Comparison of ENCODE assay signal across 1 cellular context in genomic region chr12:57941165-57941894, GRCh38.
A peak's percentile ranks its signal among the peaks of the same experiment; 100 is the strongest.
TF ChIP-seq lines count a peak whose summit lies in the region.

TSS of gene ATP23 (plus strand) at chr12:57941567. CDS start at chr12:57941702, 135 bp downstream.

TF ChIP-seq in WTC11, 78 proteins besides CTCF, POLR2A, EP300 and RAD21 (continued from another document):
- 0 out of 2 replicates have a peak, but pooled peaks have one; percentile 13 for TF ChIP-seq ZNF532 (CRISPR knock-in tag; IDR thresholded peaks at IDR 0.05; ENCODE audit: borderline replicate concordance)
- TF ChIP-seq, protein P1, sequence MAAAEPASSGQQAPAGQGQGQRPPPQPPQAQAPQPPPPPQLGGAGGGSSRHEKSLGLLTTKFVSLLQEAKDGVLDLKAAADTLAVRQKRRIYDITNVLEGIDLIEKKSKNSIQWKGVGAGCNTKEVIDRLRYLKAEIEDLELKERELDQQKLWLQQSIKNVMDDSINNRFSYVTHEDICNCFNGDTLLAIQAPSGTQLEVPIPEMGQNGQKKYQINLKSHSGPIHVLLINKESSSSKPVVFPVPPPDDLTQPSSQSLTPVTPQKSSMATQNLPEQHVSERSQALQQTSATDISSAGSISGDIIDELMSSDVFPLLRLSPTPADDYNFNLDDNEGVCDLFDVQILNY (CRISPR knock-in tag; IDR thresholded peaks at IDR 0.05), result peak; percentile 95
- TF ChIP-seq, protein P2, sequence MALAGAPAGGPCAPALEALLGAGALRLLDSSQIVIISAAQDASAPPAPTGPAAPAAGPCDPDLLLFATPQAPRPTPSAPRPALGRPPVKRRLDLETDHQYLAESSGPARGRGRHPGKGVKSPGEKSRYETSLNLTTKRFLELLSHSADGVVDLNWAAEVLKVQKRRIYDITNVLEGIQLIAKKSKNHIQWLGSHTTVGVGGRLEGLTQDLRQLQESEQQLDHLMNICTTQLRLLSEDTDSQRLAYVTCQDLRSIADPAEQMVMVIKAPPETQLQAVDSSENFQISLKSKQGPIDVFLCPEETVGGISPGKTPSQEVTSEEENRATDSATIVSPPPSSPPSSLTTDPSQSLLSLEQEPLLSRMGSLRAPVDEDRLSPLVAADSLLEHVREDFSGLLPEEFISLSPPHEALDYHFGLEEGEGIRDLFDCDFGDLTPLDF (CRISPR knock-in tag; IDR thresholded peaks at IDR 0.05), result no peak
- TF ChIP-seq RORB (CRISPR knock-in tag; IDR thresholded peaks at IDR 0.05), result no peak
- TF ChIP-seq, protein P3, sequence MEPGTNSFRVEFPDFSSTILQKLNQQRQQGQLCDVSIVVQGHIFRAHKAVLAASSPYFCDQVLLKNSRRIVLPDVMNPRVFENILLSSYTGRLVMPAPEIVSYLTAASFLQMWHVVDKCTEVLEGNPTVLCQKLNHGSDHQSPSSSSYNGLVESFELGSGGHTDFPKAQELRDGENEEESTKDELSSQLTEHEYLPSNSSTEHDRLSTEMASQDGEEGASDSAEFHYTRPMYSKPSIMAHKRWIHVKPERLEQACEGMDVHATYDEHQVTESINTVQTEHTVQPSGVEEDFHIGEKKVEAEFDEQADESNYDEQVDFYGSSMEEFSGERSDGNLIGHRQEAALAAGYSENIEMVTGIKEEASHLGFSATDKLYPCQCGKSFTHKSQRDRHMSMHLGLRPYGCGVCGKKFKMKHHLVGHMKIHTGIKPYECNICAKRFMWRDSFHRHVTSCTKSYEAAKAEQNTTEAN (CRISPR knock-in tag; IDR thresholded peaks at IDR 0.05), result no peak
- TF ChIP-seq, protein P4, sequence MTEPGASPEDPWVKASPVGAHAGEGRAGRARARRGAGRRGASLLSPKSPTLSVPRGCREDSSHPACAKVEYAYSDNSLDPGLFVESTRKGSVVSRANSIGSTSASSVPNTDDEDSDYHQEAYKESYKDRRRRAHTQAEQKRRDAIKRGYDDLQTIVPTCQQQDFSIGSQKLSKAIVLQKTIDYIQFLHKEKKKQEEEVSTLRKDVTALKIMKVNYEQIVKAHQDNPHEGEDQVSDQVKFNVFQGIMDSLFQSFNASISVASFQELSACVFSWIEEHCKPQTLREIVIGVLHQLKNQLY (CRISPR knock-in tag; IDR thresholded peaks at IDR 0.05), result no peak
- TF ChIP-seq NFE2L1 (CRISPR knock-in tag; IDR thresholded peaks at IDR 0.05), result peak; percentile 72; the same call in 1 of the 2 replicates
- TF ChIP-seq ZNF423 (CRISPR knock-in tag; IDR thresholded peaks at IDR 0.05), result peak; percentile 94
- no peak for TF ChIP-seq TEAD1 (CRISPR knock-in tag; IDR thresholded peaks at IDR 0.05)
- peak; percentile 25; the same call in 1 of the 2 replicates for TF ChIP-seq FOXP4 (CRISPR knock-in tag; IDR thresholded peaks at IDR 0.05)
- TF ChIP-seq MXD4 (CRISPR knock-in tag; IDR thresholded peaks at IDR 0.05; ENCODE audit: borderline replicate concordance), result no peak
- TF ChIP-seq ZNF281 (CRISPR knock-in tag; IDR thresholded peaks at IDR 0.05), result no peak
- TF ChIP-seq FOXP1 (CRISPR knock-in tag; IDR thresholded peaks at IDR 0.05; ENCODE audit: borderline replicate concordance), result peak; percentile 43; the same call in 1 of the 2 replicates
- TF ChIP-seq, protein P5, sequence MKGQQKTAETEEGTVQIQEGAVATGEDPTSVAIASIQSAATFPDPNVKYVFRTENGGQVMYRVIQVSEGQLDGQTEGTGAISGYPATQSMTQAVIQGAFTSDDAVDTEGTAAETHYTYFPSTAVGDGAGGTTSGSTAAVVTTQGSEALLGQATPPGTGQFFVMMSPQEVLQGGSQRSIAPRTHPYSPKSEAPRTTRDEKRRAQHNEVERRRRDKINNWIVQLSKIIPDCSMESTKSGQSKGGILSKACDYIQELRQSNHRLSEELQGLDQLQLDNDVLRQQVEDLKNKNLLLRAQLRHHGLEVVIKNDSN (CRISPR knock-in tag; IDR thresholded peaks at IDR 0.05), result 0 out of 2 replicates have a peak, but pooled peaks have one; percentile 27
- no peak for TF ChIP-seq ZNF396 (CRISPR knock-in tag; IDR thresholded peaks at IDR 0.05; ENCODE audit: borderline replicate concordance)
- no peak for TF ChIP-seq CREM (CRISPR knock-in tag; IDR thresholded peaks at IDR 0.05)
- no peak for TF ChIP-seq ATF1 (CRISPR knock-in tag; IDR thresholded peaks at IDR 0.05)
- peak; percentile 58 for TF ChIP-seq FOXK1 (CRISPR knock-in tag; IDR thresholded peaks at IDR 0.05)
- TF ChIP-seq ETV6 (CRISPR knock-in tag; IDR thresholded peaks at IDR 0.05), result peak; percentile 69; the same call in 1 of the 2 replicates
- TF ChIP-seq CBFB (CRISPR knock-in tag; IDR thresholded peaks at IDR 0.05; ENCODE audit: low read depth), result no peak
- TF ChIP-seq NFATC4 (CRISPR knock-in tag; IDR thresholded peaks at IDR 0.05), result no peak
- TF ChIP-seq, protein P6, sequence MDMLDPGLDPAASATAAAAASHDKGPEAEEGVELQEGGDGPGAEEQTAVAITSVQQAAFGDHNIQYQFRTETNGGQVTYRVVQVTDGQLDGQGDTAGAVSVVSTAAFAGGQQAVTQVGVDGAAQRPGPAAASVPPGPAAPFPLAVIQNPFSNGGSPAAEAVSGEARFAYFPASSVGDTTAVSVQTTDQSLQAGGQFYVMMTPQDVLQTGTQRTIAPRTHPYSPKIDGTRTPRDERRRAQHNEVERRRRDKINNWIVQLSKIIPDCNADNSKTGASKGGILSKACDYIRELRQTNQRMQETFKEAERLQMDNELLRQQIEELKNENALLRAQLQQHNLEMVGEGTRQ (CRISPR knock-in tag; IDR thresholded peaks at IDR 0.05), result no peak
- TF ChIP-seq, protein P7, sequence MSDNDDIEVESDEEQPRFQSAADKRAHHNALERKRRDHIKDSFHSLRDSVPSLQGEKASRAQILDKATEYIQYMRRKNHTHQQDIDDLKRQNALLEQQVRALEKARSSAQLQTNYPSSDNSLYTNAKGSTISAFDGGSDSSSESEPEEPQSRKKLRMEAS (CRISPR knock-in tag; IDR thresholded peaks at IDR 0.05), result peak; percentile 85
- TF ChIP-seq NFYB (CRISPR knock-in tag; conservative IDR thresholded peaks at IDR 0.05; ENCODE audit: low read depth), result no peak
